In genomic region chr11:123111465-123111864, GRCh38 we compare ENCODE assay signal across 8 cellular contexts. TPM values are rescaled to one million over a fixed set of nuclear protein-coding genes. Genes with fewer than 3 reads are reported as not detected.
DNase-seq lines count a peak whose midpoint lies in the region; ATAC-seq, FAIRE-seq and TF ChIP-seq lines count a peak whose summit lies in the region.

No MANE protein-coding gene starts in this region.

- H3K9me3 ChIP-seq in K562 (replicated peaks; ENCODE audit: control insufficient read depth, insufficient read depth, low read depth, low read length) = no peaks in the 10 kb centered on the region; the same call in 1 of the 2 replicates

- no peaks in the 10 kb centered on the region for H3K9me1 ChIP-seq in K562 (ENCODE audit: control insufficient read depth, insufficient read depth, low read length)

- in situ Hi-C loops in K562 (cut with MboI) = loop anchor here (25.0 kb wide), 1 partner anchor 376 kb away; no protein-coding TSS in a partner anchor

- H3K4me3 ChIP-seq in K562 = no peak overlapping the region

- H2AFZ ChIP-seq in K562 (ENCODE audit: low read depth, low read length) = no peak overlapping the region

- H3K36me3 ChIP-seq in K562 (ENCODE audit: control insufficient read depth, insufficient read depth, low read length) = no peaks in the 10 kb centered on the region

- no peak overlapping the region for H3K27ac ChIP-seq in K562 (ENCODE audit: extremely low read depth, low read depth, low read length)

- H3K27me3 Mint-ChIP-seq in stimulated activated naive CD8-positive, alpha-beta T cell treated with anti-CD3 and anti-CD28 coated beads, Interleukin-15, amount 100 ng/mL, for 72 hours = no peaks in the 10 kb centered on the region

- H3K4me1 Mint-ChIP-seq in stimulated activated naive CD8-positive, alpha-beta T cell treated with anti-CD3 and anti-CD28 coated beads, Interleukin-15, amount 100 ng/mL, for 72 hours = peaks cover 5% of the 10 kb centered on the region

- peak; percentile 49 to 82 for TF ChIP-seq RAD21 in K562 (CRISPR knock-in tag; conservative IDR thresholded peaks at IDR 0.05 in 1 of 2, IDR thresholded peaks at IDR 0.05 in 1 of 2)

- no peaks in the 10 kb centered on the region for H4K20me1 ChIP-seq in K562 (replicated peaks; ENCODE audit: control insufficient read depth, insufficient read depth, low read length)

- no peaks in the 10 kb centered on the region; a peak in 1 of 5 replicates for H3K4me1 ChIP-seq in K562 (replicated peaks in 1 of 2; ENCODE audit: control insufficient read depth in 2 of 2, insufficient read depth in 2 of 2, low read length in 2 of 2)

- ATAC-seq in K562 (peak; percentile 90), GM21423 (IDR thresholded peaks at IDR 0.05; ENCODE audit: unreplicated experiment) (no peak), HG02610 (IDR thresholded peaks at IDR 0.05; ENCODE audit: unreplicated experiment) (no peak)
- peak; percentile 71 for ATAC-seq in stimulated activated naive CD8-positive, alpha-beta T cell treated with anti-CD3 and anti-CD28 coated beads, Interleukin-15, amount 100 ng/mL, for 72 hours

- no TSS peak for BruUV-seq in K562 (replicated peaks; lab: Mats Ljungman, UMichigan)

- CTCF ChIA-PET in K562 (lab: Yijun Ruan, JAX; ENCODE audit: low intra/inter-chr PET ratio) = interaction anchor here (1.0 to 2.7 kb wide), 3 partner anchors 136 to 150 kb away, joined by 3 to 13 read pairs (median 3); no protein-coding TSS in a partner anchor

- TF ChIP-seq POLR2A in K562 (conservative IDR thresholded peaks at IDR 0.05) = no peak

- intact Hi-C loops in K562 (cut with micrococcal nuclease) = loop anchor here (1.0 to 5.0 kb wide), 3 partner anchors 136 to 367 kb away; no protein-coding TSS in a partner anchor

- no peak overlapping the region for H3K4me2 ChIP-seq in K562 (ENCODE audit: insufficient read depth, low read length)

- TF ChIP-seq CTCF in GM20000 (IDR thresholded peaks at IDR 0.05; ENCODE audit: extremely low read depth, missing control alignments) = peak; percentile 38
- peak; percentile 52 to 79 (median 58); a peak in 5 of 6 replicates for TF ChIP-seq CTCF in K562 (IDR thresholded peaks at IDR 0.05 in 2 of 3, conservative IDR thresholded peaks at IDR 0.05 in 1 of 3; ENCODE audit: insufficient read depth in 2 of 3, low read depth in 1 of 3, low read length in 3 of 3)

- H3K9me3 Mint-ChIP-seq in stimulated activated naive CD8-positive, alpha-beta T cell treated with anti-CD3 and anti-CD28 coated beads, Interleukin-15, amount 100 ng/mL, for 72 hours = no peaks in the 10 kb centered on the region

- no peak overlapping the region for H3K27ac Mint-ChIP-seq in stimulated activated naive CD8-positive, alpha-beta T cell treated with anti-CD3 and anti-CD28 coated beads, Interleukin-15, amount 100 ng/mL, for 72 hours

- no peak for TF ChIP-seq EP300 in K562 (IDR thresholded peaks at IDR 0.05; ENCODE audit: low read length)

- peak; percentile 89 for FAIRE-seq in K562 (lab: Jason Lieb, UNC)

- POLR2A ChIA-PET in K562 (lab: Yijun Ruan, JAX) = interaction anchor here (1.2 kb wide), 1 partner anchor 136 kb away, joined by 4 read pairs; no protein-coding TSS in a partner anchor

- no peak overlapping the region for H3K9ac ChIP-seq in K562 (ENCODE audit: insufficient read depth in 1 of 2, low read depth in 2 of 2, low read length in 2 of 2)

- WGBS in K562 (ENCODE audit: insufficient coverage, low coverage, missing lambda C conversion rate) = 18% methylated on average over 4 of the region's 4 CpGs

- no peak overlapping the region for H3K4me3 Mint-ChIP-seq in stimulated activated naive CD8-positive, alpha-beta T cell treated with anti-CD3 and anti-CD28 coated beads, Interleukin-15, amount 100 ng/mL, for 72 hours

- DNase-seq in AML-193 (lab: John Stamatoyannopoulos, UW) (peak; percentile 32 to 46), GM20000 (ENCODE audit: low spot score) (peak; percentile 66), NCI-H446 (lab: John Stamatoyannopoulos, UW) (peak; percentile 14 to 69), K562 (ENCODE audit: extremely low read depth in 1 of 4, low spot score in 3 of 4) (peak; percentile 39 to 58 (median 58)), iPS-NIHi7 (ENCODE audit: extremely low spot score) (peak; percentile 64)
- peak in 1 of 2 donors; percentile 9 for DNase-seq in stimulated activated naive CD8-positive, alpha-beta T cell treated with anti-CD3 and anti-CD28 coated beads, Interleukin-15, amount 100 ng/mL, for 72 hours

- H3K79me2 ChIP-seq in K562 (ENCODE audit: control insufficient read depth, insufficient read depth, low read length) = no peaks in the 10 kb centered on the region

- peaks cover 21 to 30% of the 10 kb centered on the region in 2 experiments; a peak in 3 of 5 replicates for H3K27me3 ChIP-seq in K562 (ENCODE audit: control insufficient read depth in 2 of 2, insufficient read depth in 2 of 2, low read length in 2 of 2)

TF ChIP-seq in K562, 482 proteins besides CTCF, POLR2A, EP300 and RAD21:
- peak; percentile 49; the same call in 1 of the 2 replicates for TF ChIP-seq BMI1 (IDR thresholded peaks at IDR 0.05; ENCODE audit: low read length)
- no peak for TF ChIP-seq ZNF79 (CRISPR knock-in tag; IDR thresholded peaks at IDR 0.05; ENCODE audit: low read depth)
- TF ChIP-seq, protein P1, sequence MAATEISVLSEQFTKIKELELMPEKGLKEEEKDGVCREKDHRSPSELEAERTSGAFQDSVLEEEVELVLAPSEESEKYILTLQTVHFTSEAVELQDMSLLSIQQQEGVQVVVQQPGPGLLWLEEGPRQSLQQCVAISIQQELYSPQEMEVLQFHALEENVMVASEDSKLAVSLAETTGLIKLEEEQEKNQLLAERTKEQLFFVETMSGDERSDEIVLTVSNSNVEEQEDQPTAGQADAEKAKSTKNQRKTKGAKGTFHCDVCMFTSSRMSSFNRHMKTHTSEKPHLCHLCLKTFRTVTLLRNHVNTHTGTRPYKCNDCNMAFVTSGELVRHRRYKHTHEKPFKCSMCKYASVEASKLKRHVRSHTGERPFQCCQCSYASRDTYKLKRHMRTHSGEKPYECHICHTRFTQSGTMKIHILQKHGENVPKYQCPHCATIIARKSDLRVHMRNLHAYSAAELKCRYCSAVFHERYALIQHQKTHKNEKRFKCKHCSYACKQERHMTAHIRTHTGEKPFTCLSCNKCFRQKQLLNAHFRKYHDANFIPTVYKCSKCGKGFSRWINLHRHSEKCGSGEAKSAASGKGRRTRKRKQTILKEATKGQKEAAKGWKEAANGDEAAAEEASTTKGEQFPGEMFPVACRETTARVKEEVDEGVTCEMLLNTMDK (IDR thresholded peaks at IDR 0.05; ENCODE audit: borderline replicate concordance, insufficient read depth, low read depth, low read length, poor library complexity, severe bottlenecking) = peak; percentile 54
- no peak for TF ChIP-seq ZNF384 (IDR thresholded peaks at IDR 0.05; ENCODE audit: low read depth, low read length)
- peak; percentile 64 for TF ChIP-seq SMC3 (conservative IDR thresholded peaks at IDR 0.05; ENCODE audit: insufficient read depth, low read depth, low read length)
- 0 out of 2 replicates have a peak, but pooled peaks have one; percentile 67 for TF ChIP-seq MEF2A (IDR thresholded peaks at IDR 0.05; ENCODE audit: control insufficient read depth, low read depth, low read length)

RNA-seq across cellular contexts. Expression of gene HSPA8, which starts 49.5 kb away (rescaled TPM):
- 922 and 1,034 TPM in 2 replicates for total RNA-seq in K562 (2011; cell fraction: chromatin; rRNA removed; ENCODE audit: low replicate concordance)
- total RNA-seq in K562 (2011; cell fraction: nucleolus; rRNA removed) = 638 and 697 TPM in 2 replicates
- total RNA-seq in K562 (2011; cell fraction: nucleoplasm; rRNA removed) = 726 and 788 TPM in 2 replicates
- 1,997 and 2,012 TPM in 2 replicates for total RNA-seq in K562 (2014; rRNA removed)
- 3,028 and 3,355 TPM in 2 replicates for total RNA-seq in K562 (2014; rRNA removed; fragmentation: Illumina TruSeq; extraction: Trizol)
- 3,824 and 3,966 TPM in 2 replicates for total RNA-seq in K562 (2015; rRNA removed; fragmentation: Illumina TruSeq; extraction: Trizol)
- 1,725 and 2,194 TPM in 2 replicates for total RNA-seq in K562 (2021)
- polyA plus RNA-seq in K562 (2011; rRNA removed) = 2,026 and 3,646 TPM in 2 replicates
- 1,629 and 2,064 TPM in 2 replicates for polyA plus RNA-seq in K562 (2011; cell fraction: cytosol; rRNA removed)
- polyA plus RNA-seq in K562 (2011; cell fraction: nucleus; rRNA removed) = 1,239 and 1,514 TPM in 2 replicates
- 1,190 and 3,517 TPM in 2 replicates for polyA plus RNA-seq in K562 (2012)
- 2,832 and 3,374 TPM in 2 replicates for polyA plus RNA-seq in K562 (2014; fragmentation: Illumina TruSeq; extraction: Trizol)
- polyA plus RNA-seq in K562 (2014; fragmentation: Nextera tagmentation; extraction: Ambion mirVana) = 1,000 to 10,000 TPM; 1,250 to 2,773 TPM
- polyA plus RNA-seq in K562 (2014; rRNA removed) = 1,654 and 2,779 TPM in 2 replicates
- polyA minus RNA-seq in K562 (2011; rRNA and poly(A)+ RNA removed) = 4,618 and 6,754 TPM in 2 replicates
- 801 and 1,496 TPM in 2 replicates for polyA minus RNA-seq in K562 (2011; cell fraction: cytosol; rRNA and poly(A)+ RNA removed)
- polyA minus RNA-seq in K562 (2011; cell fraction: nucleus; rRNA and poly(A)+ RNA removed) = 597 and 894 TPM in 2 replicates

Comparison
In these comparisons a context has a peak if more than half of its experiments do, and no peak if none do; other contexts are left out.
1. ATAC-seq: peak in K562 (single experiment) and stimulated activated naive CD8-positive, alpha-beta T cell treated with anti-CD3 and anti-CD28 coated beads, Interleukin-15, amount 100 ng/mL, for 72 hours (single experiment); none in GM21423 (single experiment) and HG02610 (single experiment).